In genomic region chr11:46393759-46394158, GRCh38 we compare ENCODE assay signal across 17 cellular contexts. TPM values are rescaled to one million over a fixed set of nuclear protein-coding genes. Genes with fewer than 3 reads are reported as not detected.
A peak's percentile ranks its signal among the peaks of the same experiment; 100 is the strongest.
DNase-seq lines count a peak whose midpoint lies in the region; ATAC-seq and TF ChIP-seq lines count a peak whose summit lies in the region.
"Had no signal": no experiment of that assay in that cellular context is flagged by ENCODE, and none has a peak within 500 bp of the region (broad histone marks: within the 10 kb centered on the region; RNA-seq: fewer than 3 reads in every experiment).

No MANE protein-coding gene starts in this region.

- H3F3A ChIP-seq in GM23338 (replicated peaks; ENCODE audit: low read depth) = peaks cover 14% of the 10 kb centered on the region
- H3F3A ChIP-seq in neural progenitor cell (ENCODE audit: low read depth) = peaks cover 14% of the 10 kb centered on the region

- ATAC-seq in GM23338 = no peak
- ATAC-seq: A549; CD8-positive, alpha-beta T cell had no signal

- H3K27me3 ChIP-seq in Caco-2 (replicated peaks; ENCODE audit: control insufficient read depth, insufficient read depth, low read length) (peaks cover 6% of the 10 kb centered on the region), GM23338 (ENCODE audit: insufficient read depth) (peaks cover 45% of the 10 kb centered on the region), neural progenitor cell (peaks cover 56% of the 10 kb centered on the region)

- DNase-seq in Caco-2 = no peak
- DNase-seq in GM23338 (ENCODE audit: low spot score) = no peak
- no peak for DNase-seq in endothelial cell (ENCODE audit: low spot score)
- DNase-seq in neural progenitor cell (ENCODE audit: low spot score) = no peak
- DNase-seq in SHP77 treated with DMSO at 0.1 percent for 48 hours (lab: John Stamatoyannopoulos, UW) = no peak
- DNase-seq in islet precursor cell = no peak
- no peak for DNase-seq in OCI-M2 (lab: John Stamatoyannopoulos, UW; ENCODE audit: unreplicated experiment)
- no peak for DNase-seq in HK-2 (ENCODE audit: unreplicated experiment)
- DNase-seq: CD8-positive, alpha-beta T cell; COR-L47; GF-D8; GOT3; H9; IMR-90 had no signal

- H3K9me2 ChIP-seq in GM23338 (ENCODE audit: insufficient read depth) = no peaks in the 10 kb centered on the region

- intact Hi-C loops in Caco-2 (cut with micrococcal nuclease; ENCODE audit: unreplicated experiment) = loop anchor here (2.0 kb wide), 1 partner anchor 223 kb away; the partner anchor contains the start of genes ATG13 and HARBI1

- H4K20me1 ChIP-seq in GM23338 (replicated peaks; ENCODE audit: insufficient read depth) (peaks cover 3% of the 10 kb centered on the region), neural progenitor cell (ENCODE audit: low read depth) (peaks cover 47% of the 10 kb centered on the region)

- H3K27ac ChIP-seq in GM23338 (ENCODE audit: low read depth) = no peak overlapping the region
- H3K27ac ChIP-seq in neural progenitor cell = no peak overlapping the region
- H3K27ac ChIP-seq: A549 had no signal

- no peak for TF ChIP-seq CTCF in Caco-2 (IDR thresholded peaks at IDR 0.05; ENCODE audit: insufficient read depth in 1 of 2, low read depth in 1 of 2, low read length in 1 of 2, severe bottlenecking in 1 of 2, unreplicated experiment in 1 of 2)
- no peak for TF ChIP-seq CTCF in GM23338 (conservative IDR thresholded peaks at IDR 0.05; ENCODE audit: low read depth in 2 of 2)
- no peak for TF ChIP-seq CTCF in endothelial cell (IDR thresholded peaks at IDR 0.05; ENCODE audit: unreplicated experiment)
- TF ChIP-seq CTCF in neural progenitor cell (IDR thresholded peaks at IDR 0.05) = no peak

- BruUV-seq in Caco-2 (replicated peaks; lab: Mats Ljungman, UMichigan) = no TSS peak

- H3K4me3 Mint-ChIP-seq in Caco-2 (ENCODE audit: unreplicated experiment) = peak overlapping the region; percentile 75
- H3K4me3 Mint-ChIP-seq in GM23338 = peak overlapping the region; percentile 78
- peak overlapping the region; percentile 25 for H3K4me3 Mint-ChIP-seq in endothelial cell (ENCODE audit: unreplicated experiment)
- H3K4me3 Mint-ChIP-seq in neural progenitor cell = peak overlapping the region; percentile 84

- H3K4me3 ChIP-seq in Caco-2 (ENCODE audit: low read depth, low read length) = no peak overlapping the region
- no peak overlapping the region for H3K4me3 ChIP-seq in GM23338
- no peak overlapping the region for H3K4me3 ChIP-seq in neural progenitor cell
- H3K4me3 ChIP-seq: A549 had no signal

- H3K36me3 Mint-ChIP-seq in Caco-2 (ENCODE audit: insufficient read depth, unreplicated experiment) (peaks cover 44% of the 10 kb centered on the region), GM23338 (ENCODE audit: low read depth) (peaks cover 9% of the 10 kb centered on the region; the same call in 2 of the 3 replicates), endothelial cell (ENCODE audit: low read depth, unreplicated experiment) (peaks cover 26% of the 10 kb centered on the region), neural progenitor cell (peaks cover 5% of the 10 kb centered on the region)

- no peak overlapping the region for H3K9ac ChIP-seq in neural progenitor cell

- no peaks in the 10 kb centered on the region for H3K79me2 ChIP-seq in GM23338 (replicated peaks; ENCODE audit: insufficient read depth)
- no peaks in the 10 kb centered on the region for H3K79me2 ChIP-seq in neural progenitor cell (ENCODE audit: low read depth)

- peaks cover 11% of the 10 kb centered on the region for H3K4me1 ChIP-seq in Caco-2
- H3K4me1 ChIP-seq in GM23338 (ENCODE audit: insufficient read depth) = peaks cover 15% of the 10 kb centered on the region
- H3K4me1 ChIP-seq in neural progenitor cell = peaks cover 19% of the 10 kb centered on the region

- H2AFZ ChIP-seq in GM23338 (no peak overlapping the region), neural progenitor cell (replicated peaks) (no peak overlapping the region)

- no peaks in the 10 kb centered on the region for H3K9me3 ChIP-seq in Caco-2
- no peaks in the 10 kb centered on the region for H3K9me3 ChIP-seq in neural progenitor cell (ENCODE audit: low read depth)
- H3K9me3 ChIP-seq: A549 had no signal

- POLR2A ChIA-PET in Caco-2 (lab: Charles Lee) = no interaction called here

- H3K4me1 Mint-ChIP-seq in Caco-2 (ENCODE audit: low read depth, unreplicated experiment) = peaks cover 9% of the 10 kb centered on the region
- peaks cover 17% of the 10 kb centered on the region for H3K4me1 Mint-ChIP-seq in GM23338
- H3K4me1 Mint-ChIP-seq in endothelial cell (ENCODE audit: unreplicated experiment) = peaks cover 7% of the 10 kb centered on the region
- H3K4me1 Mint-ChIP-seq in neural progenitor cell = peaks cover 16% of the 10 kb centered on the region

- H3K9me3 Mint-ChIP-seq in Caco-2 (ENCODE audit: unreplicated experiment) (no peaks in the 10 kb centered on the region), GM23338 (no peaks in the 10 kb centered on the region), endothelial cell (ENCODE audit: unreplicated experiment) (no peaks in the 10 kb centered on the region), neural progenitor cell (no peaks in the 10 kb centered on the region)
- H3K9me3 Mint-ChIP-seq: CD8-positive, alpha-beta T cell; H9 had no signal

- H3K27me3 Mint-ChIP-seq in Caco-2 (ENCODE audit: insufficient read depth, unreplicated experiment) (peaks cover 2% of the 10 kb centered on the region), GM23338 (ENCODE audit: insufficient read depth, low read depth, poor library complexity) (peaks cover 39% of the 10 kb centered on the region), endothelial cell (ENCODE audit: unreplicated experiment) (peaks cover 20% of the 10 kb centered on the region), neural progenitor cell (ENCODE audit: insufficient read depth, low read depth) (peaks cover 28% of the 10 kb centered on the region)

- peak overlapping the region; percentile 88 for H3K4me2 ChIP-seq in GM23338
- H3K4me2 ChIP-seq in neural progenitor cell = no peak overlapping the region
- H3K4me2 ChIP-seq: A549 had no signal

- H3K27ac Mint-ChIP-seq in Caco-2 (ENCODE audit: unreplicated experiment) (no peak overlapping the region), GM23338 (no peak overlapping the region), endothelial cell (ENCODE audit: unreplicated experiment) (no peak overlapping the region), neural progenitor cell (no peak overlapping the region)
- H3K27ac Mint-ChIP-seq: CD14-positive monocyte; CD8-positive, alpha-beta T cell; H9 had no signal

- H3K36me3 ChIP-seq in Caco-2 (ENCODE audit: control insufficient read depth, insufficient read depth, low read length) = no peaks in the 10 kb centered on the region
- H3K36me3 ChIP-seq in GM23338 (ENCODE audit: insufficient read depth) = no peaks in the 10 kb centered on the region
- H3K36me3 ChIP-seq in neural progenitor cell = no peaks in the 10 kb centered on the region

- CTCF ChIA-PET in Caco-2 (lab: Charles Lee) = no interaction called here

TF ChIP-seq in GM23338, 12 proteins besides CTCF, POLR2A, EP300 and RAD21 (continues in another document):
- TF ChIP-seq EZH2 (IDR thresholded peaks at IDR 0.05; ENCODE audit: low read depth, unreplicated experiment) (no peak), POLR2AphosphoS5 (IDR thresholded peaks at IDR 0.05; ENCODE audit: low read depth) (no peak), ZNF331 (CRISPR knock-in tag; IDR thresholded peaks at IDR 0.05; ENCODE audit: low read depth) (no peak), ZNF114 (CRISPR knock-in tag; IDR thresholded peaks at IDR 0.05) (no peak)

RNA-seq across cellular contexts. Expression of gene CHRM4, which starts 2.2 kb away (rescaled TPM):
- total RNA-seq in Caco-2 (2022) (0.27 and 0.28 TPM in 2 replicates), endothelial cell (ENCODE audit: unreplicated experiment) (not detected), neural progenitor cell (ENCODE audit: low replicate concordance) (0.31 TPM in 1 of 2 replicates, not detected in the other)
- 0.93 and 0.97 TPM in 2 replicates for total RNA-seq in GM23338 (2014; rRNA removed; shearing (Covaris generic))
- not detected in 2 replicates for polyA plus RNA-seq in GM23338 (2016; fragmentation: Nextera tagmentation; extraction: Ambion mirVana)
- polyA plus RNA-seq: AG04450 had no signal

RNA-seq across cellular contexts. Expression of gene MDK, which starts 12.3 kb away (rescaled TPM):
- total RNA-seq in Caco-2 (2022) (601 and 699 TPM in 2 replicates), endothelial cell (ENCODE audit: unreplicated experiment) (553 TPM), neural progenitor cell (ENCODE audit: low replicate concordance) (600 and 1,035 TPM in 2 replicates)
- 388 and 438 TPM in 2 replicates for total RNA-seq in GM23338 (2014; rRNA removed; shearing (Covaris generic))
- polyA plus RNA-seq in GM23338 (2016; fragmentation: Nextera tagmentation; extraction: Ambion mirVana) = 451 and 477 TPM in 2 replicates
- polyA plus RNA-seq: CD14-positive monocyte had no signal

RNA-seq across cellular contexts. Expression of gene DGKZ, which starts 46.5 kb away (rescaled TPM):
- 59.3 and 59.5 TPM in 2 replicates for total RNA-seq in Caco-2 (2022)
- total RNA-seq in GM23338 (2014; rRNA removed; shearing (Covaris generic)) = 148 and 170 TPM in 2 replicates
- polyA plus RNA-seq in GM23338 (2016; fragmentation: Nextera tagmentation; extraction: Ambion mirVana) = 45.1 and 45.7 TPM in 2 replicates
- 127 TPM for total RNA-seq in endothelial cell (ENCODE audit: unreplicated experiment)
- total RNA-seq in neural progenitor cell (ENCODE audit: low replicate concordance) = 12.5 and 55.5 TPM in 2 replicates

Comparison
In these comparisons a context has a peak if more than half of its experiments do, and no peak if none do; other contexts are left out.
1. H3K4me3 Mint-ChIP-seq: peak in every context shown above with its lines; median percentile 84 in neural progenitor cell; 78 in GM23338; 75 in Caco-2; 25 in endothelial cell.